8 cellular contexts compared by ENCODE assay signal in the genomic region with DNA sequence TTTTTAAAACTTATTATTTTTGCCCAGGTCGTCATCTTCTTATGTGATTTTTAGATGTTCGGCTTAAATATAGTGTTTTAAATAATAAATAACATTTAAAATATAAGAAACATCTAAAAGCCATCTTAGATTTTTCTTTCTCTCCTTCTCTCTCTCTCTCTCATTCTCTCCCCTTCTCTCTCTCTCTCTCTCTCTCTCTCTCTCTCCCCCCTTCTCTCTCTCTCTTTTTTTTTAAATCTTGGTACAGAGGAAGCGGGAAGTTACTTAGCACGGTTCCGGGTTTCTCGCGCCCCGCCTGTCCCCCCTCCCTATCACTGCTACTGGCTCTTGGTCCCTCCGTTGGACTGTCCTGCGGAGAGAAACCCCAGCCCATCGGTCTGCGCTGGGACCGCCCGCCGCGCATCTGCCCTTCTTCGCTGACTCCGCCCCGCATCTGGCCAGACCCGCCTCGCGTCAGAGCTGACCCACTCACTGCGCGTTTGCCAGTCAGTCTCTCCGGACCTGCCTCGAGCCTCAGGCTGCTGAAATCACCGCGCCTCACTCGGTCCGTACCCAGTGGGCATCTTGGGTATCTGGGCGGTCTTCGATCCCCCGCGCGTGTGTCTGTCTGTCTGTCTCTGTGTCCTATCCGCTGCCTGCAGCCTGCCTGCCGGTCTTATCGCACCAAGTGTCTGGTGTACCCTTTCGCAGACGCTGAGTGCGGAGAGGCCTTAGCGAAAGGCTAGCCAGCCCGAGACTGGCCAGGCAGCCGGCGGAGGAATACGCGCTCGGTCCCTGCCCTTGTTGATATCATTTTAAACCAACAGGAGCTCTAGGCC. TPM values are rescaled to one million over a fixed set of nuclear protein-coding genes. Genes with fewer than 3 reads are reported as not detected.
DNase-seq lines count a peak whose midpoint lies in the region; ATAC-seq and TF ChIP-seq lines count a peak whose summit lies in the region.

A gene (plus strand): TSS at position 489 of the 818 bp plus-strand sequence. CDS start 739 bp downstream, outside the sequence.

- no peaks in the 10 kb centered on the region for H3K36me3 ChIP-seq in HUES6 (ENCODE audit: control insufficient read depth, insufficient read depth, low read length)

- H3K4me3 Mint-ChIP-seq in brain (peak within 1 kb of the TSS; percentile 88 to 95 (median 92)), Calu3 (ENCODE audit: low read depth, unreplicated experiment) (no peak within 1 kb of the TSS)

- peaks cover 8% of the 10 kb centered on the region for H3K4me1 ChIP-seq in HUES6 (ENCODE audit: control insufficient read depth, insufficient read depth, low read length)

- H3K36me3 Mint-ChIP-seq in brain = no peaks in the 10 kb centered on the region
- no peaks in the 10 kb centered on the region for H3K36me3 Mint-ChIP-seq in Calu3 (ENCODE audit: insufficient read depth, unreplicated experiment)

- no peak for ATAC-seq in GM19463 (IDR thresholded peaks at IDR 0.05; ENCODE audit: unreplicated experiment)

- intact Hi-C loops in Calu3 (cut with micrococcal nuclease; ENCODE audit: unreplicated experiment) = no loop called here

- TF ChIP-seq CTCF in brain (conservative IDR thresholded peaks at IDR 0.05) (no peak), Calu3 (IDR thresholded peaks at IDR 0.05; ENCODE audit: unreplicated experiment) (no peak)

- DNase-seq in retina (peak; percentile 91), GF-D8 (lab: John Stamatoyannopoulos, UW) (no peak), Calu3 (no peak)
- DNase-seq in stimulated activated CD4-positive, alpha-beta T cell treated with anti-CD3 and anti-CD28 coated beads, Interleukin-2, amount 100 ng/mL, for 48 hours = no peak

- no TSS peak for BruUV-seq in Calu3 (replicated peaks; lab: Mats Ljungman, UMichigan)

- H3K4me3 ChIP-seq in HUES6 (ENCODE audit: low read depth, low read length) = peak within 1 kb of the TSS; percentile 82
- peak within 1 kb of the TSS; percentile 33 for H3K4me3 ChIP-seq in iPS-11a (ENCODE audit: low read depth, low read length)

- peaks cover 43% of the 10 kb centered on the region for H3K4me1 Mint-ChIP-seq in brain
- H3K4me1 Mint-ChIP-seq in Calu3 (ENCODE audit: low read depth, unreplicated experiment) = no peaks in the 10 kb centered on the region

- H3K27ac ChIP-seq in HUES6 (ENCODE audit: low read depth, low read length) = no peak within 1 kb of the TSS

- no peaks in the 10 kb centered on the region for H3K9me3 ChIP-seq in HUES6 (ENCODE audit: control insufficient read depth, insufficient read depth, low read depth, low read length)

- H3K9me3 Mint-ChIP-seq in brain (no peaks in the 10 kb centered on the region), Calu3 (ENCODE audit: low read depth, unreplicated experiment) (peaks cover 3% of the 10 kb centered on the region)

- H3K27me3 ChIP-seq in HUES6 (ENCODE audit: control insufficient read depth, insufficient read depth, low read length) = peaks cover 4% of the 10 kb centered on the region; the same call in 1 of the 2 replicates

- H3K27me3 Mint-ChIP-seq in brain (peaks cover 7% of the 10 kb centered on the region), Calu3 (ENCODE audit: unreplicated experiment) (no peaks in the 10 kb centered on the region)

- CTCF ChIA-PET in Calu3 (lab: Charles Lee) = no interaction called here

- peak within 1 kb of the TSS; percentile 85 to 98 (median 95) for H3K27ac Mint-ChIP-seq in brain
- no peak within 1 kb of the TSS for H3K27ac Mint-ChIP-seq in Calu3 (ENCODE audit: unreplicated experiment)

- peak within 1 kb of the TSS; percentile 72 for H3K9ac ChIP-seq in HUES6 (ENCODE audit: low read length)

RNA-seq across cellular contexts. Expression of the gene that starts here (rescaled TPM):
- 0.76 TPM for polyA plus RNA-seq in brain (ENCODE audit: insufficient read depth, low read depth, low replicate concordance)
- not detected in 2 replicates for total RNA-seq in Calu3 (2022)
